In the genomic region with DNA sequence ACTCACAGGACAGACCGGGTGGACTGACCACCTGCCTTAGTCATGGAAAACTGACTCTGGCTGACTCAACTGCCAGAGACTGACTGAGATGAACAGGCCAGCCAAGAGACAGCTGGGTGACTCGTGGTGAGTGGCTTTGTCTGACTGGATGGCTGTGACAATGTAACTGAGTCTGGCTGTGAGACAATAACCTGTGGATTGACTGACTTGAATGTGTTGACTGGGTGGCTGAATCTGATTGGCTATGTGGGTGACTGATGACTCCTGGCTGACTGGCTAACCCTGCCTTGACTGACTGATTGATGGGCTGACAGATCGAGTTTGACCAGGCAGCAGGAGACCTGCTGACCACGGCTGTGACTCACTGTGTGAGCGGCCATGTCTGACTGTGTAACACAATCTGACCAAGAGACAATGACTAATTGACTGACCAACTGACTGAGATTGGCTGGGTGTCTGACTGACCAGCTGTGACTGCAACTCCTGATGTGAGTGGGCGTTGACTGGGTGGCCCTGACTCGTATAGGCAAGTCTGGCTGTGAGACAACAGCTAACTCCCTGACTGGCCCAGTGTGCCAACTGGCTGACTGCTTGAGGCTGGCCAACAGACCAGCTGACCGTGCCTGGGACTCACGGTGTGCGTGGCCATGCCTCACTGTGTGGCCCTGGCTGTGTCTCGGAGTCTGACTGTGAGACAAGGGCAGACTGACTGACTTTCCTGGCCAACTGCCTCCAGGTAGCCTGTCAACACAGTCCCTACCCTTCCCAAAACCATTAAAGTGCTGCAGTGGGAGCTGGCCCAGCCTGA, we compare ENCODE assay signal across 9 cellular contexts.
DNase-seq lines count a peak whose midpoint lies in the region; ATAC-seq lines count a peak whose summit lies in the region.
"Had no signal": no experiment of that assay in that cellular context is flagged by ENCODE, and none has a peak within 500 bp of the region (broad histone marks: within the 10 kb centered on the region; RNA-seq: fewer than 3 reads in every experiment).

No MANE protein-coding gene starts in this region.

- ATAC-seq in HG02981 (IDR thresholded peaks at IDR 0.05; ENCODE audit: unreplicated experiment), result no peak

- peak; percentile 1 for DNase-seq in NCI-H2107 treated with DMSO at 0.1 percent for 48 hours (lab: John Stamatoyannopoulos, UW; ENCODE audit: unreplicated experiment)
- DNase-seq in NCI-H2107 (lab: John Stamatoyannopoulos, UW), result no peak
- DNase-seq in RPMI7951 (ENCODE audit: low read depth), result peak; percentile 98
- peak; percentile 10 to 92 for DNase-seq in dermis microvascular lymphatic vessel endothelial cell (ENCODE audit: low read depth in 2 of 2)
- peak; percentile 25 for DNase-seq in occipital lobe (lab: John Stamatoyannopoulos, UW)
- DNase-seq in NCI-H1930 (lab: John Stamatoyannopoulos, UW), result no peak
- no peak for DNase-seq in NCI-H2227 (lab: John Stamatoyannopoulos, UW; ENCODE audit: unreplicated experiment)
- DNase-seq: activated B cell treated with CpG ODN at 0.5 μM for 24 hours had no signal

Comparison
In these comparisons a context has a peak if more than half of its experiments do, and no peak if none do; other contexts are left out.
1. DNase-seq: peak in NCI-H2107 treated with DMSO at 0.1 percent for 48 hours (single experiment), RPMI7951 (single experiment), dermis microvascular lymphatic vessel endothelial cell (2 of 2) and occipital lobe (single experiment); none in NCI-H2107 (single experiment), NCI-H1930 (0 of 2) and NCI-H2227 (single experiment).